In the genomic region with DNA sequence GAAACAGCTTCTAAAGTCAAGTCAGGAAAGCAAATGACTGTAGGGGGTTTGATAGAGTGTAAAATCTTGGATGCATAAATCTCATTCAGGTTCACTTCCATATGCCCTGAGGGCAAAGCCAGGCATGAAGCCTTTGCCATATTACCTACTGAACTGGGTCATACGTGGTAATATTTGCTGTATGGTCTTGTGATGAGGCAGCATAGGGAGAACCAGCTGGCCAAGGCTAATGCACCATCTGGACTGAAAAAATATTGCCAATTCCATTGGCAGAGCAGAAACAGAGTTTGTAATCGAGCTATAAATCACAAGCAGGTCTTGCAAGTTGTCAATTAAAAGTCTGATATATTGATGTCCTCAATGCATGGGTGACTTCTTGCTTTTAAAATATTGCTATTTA, we compare ENCODE assay signal across 20 cellular contexts.
DNase-seq lines count a peak whose midpoint lies in the region; ATAC-seq, FAIRE-seq and TF ChIP-seq lines count a peak whose summit lies in the region.
"Had no signal": no experiment of that assay in that cellular context is flagged by ENCODE, and none has a peak within 500 bp of the region (broad histone marks: within the 10 kb centered on the region; RNA-seq: fewer than 3 reads in every experiment).

No MANE protein-coding gene starts in this region.

- no peaks in the 10 kb centered on the region for H3K4me1 Mint-ChIP-seq in stimulated activated naive CD8-positive, alpha-beta T cell treated with anti-CD3 and anti-CD28 coated beads, Interleukin-15, amount 100 ng/mL, for 72 hours
- H3K4me1 Mint-ChIP-seq: CD8-positive, alpha-beta memory T cell; stimulated activated naive B cell treated with anti-CD40 and anti-IgM and Interleukin-4, amounts not matched to agents 10 μg/mL and 1 μg/mL and 100 μg/mL, for 72 hours had no signal

- DNase-seq in D721Med (ENCODE audit: insufficient read length, low spot score) (no peak), NCI-H1092 treated with DMSO at 0.1 percent for 48 hours (lab: John Stamatoyannopoulos, UW) (peak; percentile 54), NCI-H446 treated with DMSO at 0.1 percent for 48 hours (lab: John Stamatoyannopoulos, UW) (peak; percentile 99), cerebellum (ENCODE audit: low spot score) (peak; percentile 67)
- no peak for DNase-seq in activated CD4-positive, alpha-beta T cell treated with anti-CD3 and anti-CD28 coated beads, Interleukin-2, amount 50 U/mL, for 1 hour
- DNase-seq in stimulated activated naive CD8-positive, alpha-beta T cell treated with anti-CD3 and anti-CD28 coated beads, Interleukin-15, amount 100 ng/mL, for 72 hours: no peak
- DNase-seq: activated CD8-positive, alpha-beta T cell treated with anti-CD3 and anti-CD28 coated beads, Interleukin-2, amount 10 ng/mL, durations not matched to agents 7 days and 5 days; activated naive CD4-positive, alpha-beta T cell; activated T-cell treated with anti-CD3 and anti-CD28 coated beads, Interleukin-2, amount 50 U/mL, for 24 hours; CD8-positive, alpha-beta memory T cell; gastrocnemius medialis; IMR-90; kidney; NCI-H187 treated with DMSO at 0.1 percent for 48 hours; NK-92 treated with Interleukin-12 subunit alpha and Interleukin-12 subunit beta, amount 100 ng/mL, for 24 hours; stimulated activated CD4-positive, alpha-beta T cell treated with anti-CD3 and anti-CD28 coated beads, Interleukin-1b, Interleukin-23, amount 100 ng/mL, for 48 hours; stimulated activated naive B cell treated with anti-CD40 and anti-IgM and Interleukin-4, amounts not matched to agents 10 μg/mL and 1 μg/mL and 100 μg/mL, for 72 hours had no signal

- H3K4me3 Mint-ChIP-seq in stimulated activated naive CD8-positive, alpha-beta T cell treated with anti-CD3 and anti-CD28 coated beads, Interleukin-15, amount 100 ng/mL, for 72 hours: no peak overlapping the region
- H3K4me3 Mint-ChIP-seq: activated CD8-positive, alpha-beta T cell treated with anti-CD3 and anti-CD28 coated beads, Interleukin-2, amount 10 ng/mL, durations not matched to agents 7 days and 5 days; activated T-cell treated with anti-CD3 and anti-CD28 coated beads, Interleukin-2, amount 50 U/mL, for 24 hours; CD8-positive, alpha-beta memory T cell; stimulated activated naive B cell treated with anti-CD40 and anti-IgM and Interleukin-4, amounts not matched to agents 10 μg/mL and 1 μg/mL and 100 μg/mL, for 72 hours had no signal

- H3K27ac Mint-ChIP-seq in stimulated activated naive CD8-positive, alpha-beta T cell treated with anti-CD3 and anti-CD28 coated beads, Interleukin-15, amount 100 ng/mL, for 72 hours: no peak overlapping the region
- H3K27ac Mint-ChIP-seq: activated CD8-positive, alpha-beta T cell treated with anti-CD3 and anti-CD28 coated beads, Interleukin-2, amount 10 ng/mL, durations not matched to agents 7 days and 5 days; activated T-cell treated with anti-CD3 and anti-CD28 coated beads, Interleukin-2, amount 50 U/mL, for 24 hours; CD8-positive, alpha-beta memory T cell; progenitor cell of endocrine pancreas; stimulated activated naive B cell treated with anti-CD40 and anti-IgM and Interleukin-4, amounts not matched to agents 10 μg/mL and 1 μg/mL and 100 μg/mL, for 72 hours had no signal

- no peaks in the 10 kb centered on the region for H3K9me3 Mint-ChIP-seq in stimulated activated naive CD8-positive, alpha-beta T cell treated with anti-CD3 and anti-CD28 coated beads, Interleukin-15, amount 100 ng/mL, for 72 hours
- H3K9me3 Mint-ChIP-seq: activated T-cell treated with anti-CD3 and anti-CD28 coated beads, Interleukin-2, amount 50 U/mL, for 24 hours; stimulated activated naive B cell treated with anti-CD40 and anti-IgM and Interleukin-4, amounts not matched to agents 10 μg/mL and 1 μg/mL and 100 μg/mL, for 72 hours had no signal

- FAIRE-seq in D721Med (lab: Jason Lieb, UNC): peak; percentile 79

- no peak for TF ChIP-seq CTCF in D721Med (IDR thresholded peaks at IDR 0.05; ENCODE audit: insufficient read depth, missing control alignments)

- ATAC-seq in GM21515 (IDR thresholded peaks at IDR 0.05; ENCODE audit: unreplicated experiment): no peak
- no peak for ATAC-seq in stimulated activated naive CD8-positive, alpha-beta T cell treated with anti-CD3 and anti-CD28 coated beads, Interleukin-15, amount 100 ng/mL, for 72 hours
- ATAC-seq: activated CD4-positive, CD25-positive, alpha-beta regulatory T cell treated with anti-CD3 and anti-CD28 coated beads, Interleukin-2, amount 50 U/mL, for 24 hours; activated CD8-positive, alpha-beta T cell treated with anti-CD3 and anti-CD28 coated beads, Interleukin-2, amount 10 ng/mL, durations not matched to agents 7 days and 5 days; gastrocnemius medialis; stimulated activated naive B cell treated with anti-CD40 and anti-IgM and Interleukin-4, amounts not matched to agents 10 μg/mL and 1 μg/mL and 100 μg/mL, for 72 hours had no signal

- no peaks in the 10 kb centered on the region for H3K27me3 Mint-ChIP-seq in stimulated activated naive CD8-positive, alpha-beta T cell treated with anti-CD3 and anti-CD28 coated beads, Interleukin-15, amount 100 ng/mL, for 72 hours
- H3K27me3 Mint-ChIP-seq: activated T-cell treated with anti-CD3 and anti-CD28 coated beads, Interleukin-2, amount 50 U/mL, for 24 hours; CD8-positive, alpha-beta memory T cell; progenitor cell of endocrine pancreas; stimulated activated naive B cell treated with anti-CD40 and anti-IgM and Interleukin-4, amounts not matched to agents 10 μg/mL and 1 μg/mL and 100 μg/mL, for 72 hours had no signal

Comparison
In these comparisons a context has a peak if more than half of its experiments do, and no peak if none do; other contexts are left out.
1. DNase-seq: peak in NCI-H1092 treated with DMSO at 0.1 percent for 48 hours (single experiment), NCI-H446 treated with DMSO at 0.1 percent for 48 hours (single experiment) and cerebellum (single experiment); none in D721Med (single experiment), activated CD4-positive, alpha-beta T cell treated with anti-CD3 and anti-CD28 coated beads, Interleukin-2, amount 50 U/mL, for 1 hour (single experiment) and stimulated activated naive CD8-positive, alpha-beta T cell treated with anti-CD3 and anti-CD28 coated beads, Interleukin-15, amount 100 ng/mL, for 72 hours (0 of 2).